ENCODE assay signal across 8 cellular contexts in genomic region chr11:2929880-2930704, GRCh38.
A peak's percentile ranks its signal among the peaks of the same experiment; 100 is the strongest.
DNase-seq lines count a peak whose midpoint lies in the region; ATAC-seq, FAIRE-seq and TF ChIP-seq lines count a peak whose summit lies in the region.

No MANE protein-coding gene starts in this region.

- FAIRE-seq in H54 (lab: Jason Lieb, UNC): no peak

- ATAC-seq in GM21381 (IDR thresholded peaks at IDR 0.05; ENCODE audit: unreplicated experiment) (no peak), GM18873 (IDR thresholded peaks at IDR 0.05; ENCODE audit: low FRiP score, unreplicated experiment) (no peak)

- DNase-seq in DMS53 treated with DMSO at 0.1 percent for 48 hours (lab: John Stamatoyannopoulos, UW; ENCODE audit: unreplicated experiment) (peak; percentile 80), H54 (ENCODE audit: insufficient read length, low spot score) (peak; percentile 63), NOMO-1 treated with dmso at 0.1 percent for 144 hours (lab: John Stamatoyannopoulos, UW; ENCODE audit: unreplicated experiment) (peak; percentile 9), amniotic stem cell (lab: John Stamatoyannopoulos, UW) (peak; percentile 24), iPS-NIHi7 (ENCODE audit: extremely low spot score) (peak; percentile 71)
- peak; percentile 40 for DNase-seq in stimulated activated CD4-positive, alpha-beta T cell treated with anti-CD3 and anti-CD28 coated beads, Interleukin-4, amount 100 ng/mL, for 24 hours

- no peak for TF ChIP-seq POLR2A in H54 (IDR thresholded peaks at IDR 0.05; ENCODE audit: low read depth, low read length)

Comparison
In these comparisons a context has a peak if more than half of its experiments do, and no peak if none do; other contexts are left out.
1. DNase-seq: peak in every context shown above with its lines; median percentile 80 in DMS53 treated with DMSO at 0.1 percent for 48 hours; 71 in iPS-NIHi7; 63 in H54; 40 in stimulated activated CD4-positive, alpha-beta T cell treated with anti-CD3 and anti-CD28 coated beads, Interleukin-4, amount 100 ng/mL, for 24 hours; 24 in amniotic stem cell; 9 in NOMO-1 treated with dmso at 0.1 percent for 144 hours.